Comparison of ENCODE assay signal across 29 cellular contexts in genomic region chr18:3329471-3329870, GRCh38.
A peak's percentile ranks its signal among the peaks of the same experiment; 100 is the strongest.
DNase-seq lines count a peak whose midpoint lies in the region; ATAC-seq, FAIRE-seq and TF ChIP-seq lines count a peak whose summit lies in the region.
"Had no signal": no experiment of that assay in that cellular context is flagged by ENCODE, and none has a peak within 500 bp of the region (broad histone marks: within the 10 kb centered on the region; RNA-seq: fewer than 3 reads in every experiment).

No MANE protein-coding gene starts in this region.

- TF ChIP-seq CTCF in GM23338 (conservative IDR thresholded peaks at IDR 0.05; ENCODE audit: low read depth in 2 of 2), result no peak
- no peak for TF ChIP-seq CTCF in H1 (IDR thresholded peaks at IDR 0.05; ENCODE audit: control extremely low read depth in 1 of 3, insufficient read depth in 1 of 3, low read depth in 1 of 3, low read length in 3 of 3)
- no peak for TF ChIP-seq CTCF in mesothelial cell of epicardium (IDR thresholded peaks at IDR 0.05; ENCODE audit: unreplicated experiment)
- no peak for TF ChIP-seq CTCF in WERI-Rb-1 (IDR thresholded peaks at IDR 0.05; ENCODE audit: low read depth, low read length)

- H3K27ac Mint-ChIP-seq in GM23338, result 0 out of 2 replicates have a peak overlapping the region, but pooled peaks have one; percentile 16
- peak overlapping the region; percentile 74 for H3K27ac Mint-ChIP-seq in mesothelial cell of epicardium
- H3K27ac Mint-ChIP-seq: CD4-positive, CD25-positive, alpha-beta regulatory T cell; progenitor cell of endocrine pancreas had no signal

- peaks cover 3% of the 10 kb centered on the region for H3K27me3 Mint-ChIP-seq in GM23338 (ENCODE audit: insufficient read depth, low read depth, poor library complexity)
- no peaks in the 10 kb centered on the region for H3K27me3 Mint-ChIP-seq in mesothelial cell of epicardium (ENCODE audit: low read depth)
- H3K27me3 Mint-ChIP-seq: progenitor cell of endocrine pancreas had no signal

- H2BK15ac ChIP-seq in H1 (ENCODE audit: low read length), result no peak overlapping the region

- 87% methylated on average over 5 of the region's 5 CpGs; no CpG with 5 or more reads in 1 of the 2 experiments for WGBS in H1 (ENCODE audit: extremely low coverage in 1 of 2, insufficient coverage in 1 of 2, insufficient read length in 1 of 2, insufficient replicate concordance in 2 of 2, low coverage in 1 of 2, low lambda C conversion rate in 2 of 2, missing lambda C conversion rate in 1 of 2), 2 experiments

- peak overlapping the region; percentile 20 for H4K91ac ChIP-seq in H1 (replicated peaks; ENCODE audit: insufficient read length, low read length)

- DNase-seq in GM23338 (ENCODE audit: low spot score), result peak; percentile 46
- peak; percentile 54 for DNase-seq in NCI-H226
- DNase-seq in H1 (ENCODE audit: low read depth in 1 of 2, low spot score in 2 of 2), result no peak
- no peak for DNase-seq in mesothelial cell of epicardium (ENCODE audit: low spot score in 2 of 2, unreplicated experiment in 2 of 2)
- DNase-seq in NOMO-1 treated with dmso at 0.1 percent for 144 hours (lab: John Stamatoyannopoulos, UW; ENCODE audit: unreplicated experiment), result no peak
- DNase-seq in NCI-H748 treated with DMSO at 0.1 percent for 48 hours (lab: John Stamatoyannopoulos, UW), result no peak
- DNase-seq in WERI-Rb-1, result no peak
- DNase-seq: activated CD8-positive, alpha-beta memory T cell treated with anti-CD3 and anti-CD28 coated beads for 24 hours; activated T-cell treated with anti-CD3 and anti-CD28 coated beads, Interleukin-2, amount 50 U/mL, for 1 hour; brain microvascular endothelial cell; CD4-positive, CD25-positive, alpha-beta regulatory T cell; colonic mucosa; effector memory CD4-positive, alpha-beta T cell; foreskin melanocyte; GM23248; Kasumi-1; NCI-H1048; NCI-H1694 treated with DMSO at 0.1 percent for 48 hours; NCI-H2171 treated with DMSO at 0.1 percent for 48 hours; NCI-H82; SIG-M5; stimulated activated CD8-positive, alpha-beta memory T cell treated with anti-CD3 and anti-CD28 coated beads, Interleukin-4, amount 100 ng/mL, for 48 hours; stomach; tibial artery had no signal

- no peak for ATAC-seq in GM23338
- ATAC-seq: activated CD4-positive, CD25-positive, alpha-beta regulatory T cell treated with anti-CD3 and anti-CD28 coated beads, Interleukin-2, amount 50 U/mL, for 24 hours; esophagus mucosa had no signal

- no peak for TF ChIP-seq RAD21 in H1 (IDR thresholded peaks at IDR 0.05 in 1 of 2, conservative IDR thresholded peaks at IDR 0.05 in 1 of 2; ENCODE audit: low read depth in 2 of 2, low read length in 2 of 2)

- H3K27me3 ChIP-seq in GM23338 (ENCODE audit: insufficient read depth), result no peaks in the 10 kb centered on the region
- no peaks in the 10 kb centered on the region for H3K27me3 ChIP-seq in H1 (replicated peaks in 1 of 4; ENCODE audit: control insufficient read depth in 3 of 4, extremely low read depth in 1 of 4, insufficient read depth in 3 of 4, low read length in 3 of 4)
- H3K27me3 ChIP-seq in WERI-Rb-1 (ENCODE audit: insufficient read depth, low read depth, severe bottlenecking), result no peaks in the 10 kb centered on the region
- H3K27me3 ChIP-seq: brain microvascular endothelial cell, colonic mucosa, stomach, tibial artery had no signal

- no peaks in the 10 kb centered on the region for H3K9me2 ChIP-seq in GM23338 (ENCODE audit: insufficient read depth)

- H3K4me1 Mint-ChIP-seq in GM23338 (peaks cover 26% of the 10 kb centered on the region), mesothelial cell of epicardium (peaks cover 31% of the 10 kb centered on the region)
- H3K4me1 Mint-ChIP-seq: CD4-positive, CD25-positive, alpha-beta regulatory T cell had no signal

- H4K20me1 ChIP-seq in GM23338 (replicated peaks; ENCODE audit: insufficient read depth) (no peaks in the 10 kb centered on the region), H1 (replicated peaks in 1 of 2; ENCODE audit: control insufficient read depth in 1 of 2, insufficient read depth in 2 of 2, low read length in 2 of 2) (no peaks in the 10 kb centered on the region)

- H2BK12ac ChIP-seq in H1 (ENCODE audit: low read depth, low read length), result no peak overlapping the region

- H3K79me1 ChIP-seq in H1 (ENCODE audit: low read depth, low read length), result no peaks in the 10 kb centered on the region

- H3K79me2 ChIP-seq in GM23338 (replicated peaks; ENCODE audit: insufficient read depth) (no peaks in the 10 kb centered on the region), H1 (ENCODE audit: control insufficient read depth in 1 of 2, insufficient read depth in 2 of 2, low read length in 2 of 2) (no peaks in the 10 kb centered on the region)

- no peaks in the 10 kb centered on the region; the same call in 1 of the 2 replicates for H3K23me2 ChIP-seq in H1 (ENCODE audit: low read depth, low read length)

- no peak overlapping the region for H3K9ac ChIP-seq in H1 (replicated peaks in 1 of 4; ENCODE audit: extremely low read depth in 1 of 4, low read depth in 3 of 4, low read length in 3 of 4)
- H3K9ac ChIP-seq: GM23248 had no signal

- H3K4me1 ChIP-seq in GM23338 (ENCODE audit: insufficient read depth) (peaks cover 17% of the 10 kb centered on the region), H1 (replicated peaks in 1 of 4; ENCODE audit: control insufficient read depth in 3 of 4, insufficient read depth in 4 of 4, low read length in 3 of 4) (peaks cover 0 to 11% (median 3%) of the 10 kb centered on the region in 4 experiments; a peak in 3 of 7 replicates)
- H3K4me1 ChIP-seq: colonic mucosa, stomach, tibial artery had no signal

- POLR2A ChIA-PET in H1 (lab: Charles Lee; ENCODE audit: partially characterized antibody), result interaction anchor here (0.6 to 2.1 kb wide), 3 partner anchors 21 to 118 kb away, joined by 3 to 8 read pairs (median 3); no protein-coding TSS in a partner anchor

- H3K4me3 ChIP-seq in GM23338 (no peak overlapping the region), H1 (ENCODE audit: extremely low read depth in 1 of 4, insufficient read depth in 2 of 4, low read depth in 3 of 4, low read length in 4 of 4) (no peak overlapping the region), WERI-Rb-1 (ENCODE audit: low read depth, low read length) (no peak overlapping the region)
- H3K4me3 ChIP-seq: colonic mucosa, GM23248, stomach, tibial artery had no signal

- peak overlapping the region; percentile 53; the same call in 1 of the 2 replicates for H2BK20ac ChIP-seq in H1 (ENCODE audit: low read length)

- H3K27ac ChIP-seq in GM23338 (ENCODE audit: low read depth), result peak overlapping the region; percentile 75
- H3K27ac ChIP-seq in H1 (ENCODE audit: low read depth, low read length), result no peak overlapping the region
- no peak overlapping the region for H3K27ac ChIP-seq in WERI-Rb-1
- H3K27ac ChIP-seq: brain microvascular endothelial cell, colonic mucosa, GM23248, stomach, tibial artery had no signal

- H3K9me3 ChIP-seq in H1 (ENCODE audit: insufficient read depth in 2 of 2, low read depth in 1 of 2, low read length in 1 of 2) (peaks cover 0 to 3% of the 10 kb centered on the region in 2 experiments; a peak in 3 of 4 replicates), WERI-Rb-1 (ENCODE audit: severe bottlenecking) (no peaks in the 10 kb centered on the region)
- H3K9me3 ChIP-seq: colonic mucosa, stomach, tibial artery had no signal

- no peak overlapping the region for H2AK5ac ChIP-seq in H1 (ENCODE audit: low read depth, low read length)

- no peak overlapping the region for H3K23ac ChIP-seq in H1 (ENCODE audit: insufficient read length)

- CTCF ChIA-PET in H1 (lab: Charles Lee; ENCODE audit: partially characterized antibody), result interaction anchor here (1.0 to 5.7 kb wide), 5 partner anchors 16 to 336 kb away, joined by 3 to 27 read pairs (median 3); no protein-coding TSS in a partner anchor

- H2BK5ac ChIP-seq in H1 (ENCODE audit: low read depth, low read length), result no peak overlapping the region

- H3K4me2 ChIP-seq in GM23338, result peak overlapping the region; percentile 24; the same call in 1 of the 2 replicates
- H3K4me2 ChIP-seq in H1 (ENCODE audit: insufficient read depth in 1 of 2, low read depth in 2 of 2, low read length in 2 of 2), result 0 out of 4 replicates have a peak overlapping the region, but pooled peaks of 1 of the 2 experiments have one; percentile 5

- TF ChIP-seq EP300 in H1 (IDR thresholded peaks at IDR 0.05; ENCODE audit: borderline replicate concordance in 1 of 2, low read depth in 2 of 2, low read length in 2 of 2), result no peak

- H3K36me3 Mint-ChIP-seq in GM23338 (ENCODE audit: low read depth), result peaks cover 31% of the 10 kb centered on the region
- peaks cover 2% of the 10 kb centered on the region for H3K36me3 Mint-ChIP-seq in mesothelial cell of epicardium
- H3K36me3 Mint-ChIP-seq: CD4-positive, CD25-positive, alpha-beta regulatory T cell had no signal

- H3K36me3 ChIP-seq in GM23338 (ENCODE audit: insufficient read depth), result no peaks in the 10 kb centered on the region
- no peaks in the 10 kb centered on the region for H3K36me3 ChIP-seq in H1 (ENCODE audit: control insufficient read depth in 2 of 4, insufficient read depth in 4 of 4, low read length in 3 of 4)
- H3K36me3 ChIP-seq in WERI-Rb-1, result no peaks in the 10 kb centered on the region
- H3K36me3 ChIP-seq: brain microvascular endothelial cell, colonic mucosa, stomach, tibial artery had no signal

- H3K9me3 Mint-ChIP-seq in GM23338 (peaks cover 24% of the 10 kb centered on the region), mesothelial cell of epicardium (no peaks in the 10 kb centered on the region)

- H4K5ac ChIP-seq in H1 (ENCODE audit: insufficient read length, low read depth, low read length), result no peak overlapping the region

- H3K56ac ChIP-seq in H1 (replicated peaks; ENCODE audit: insufficient read length, low read depth, low read length), result no peak overlapping the region

- no peak overlapping the region for H3K4ac ChIP-seq in H1 (replicated peaks; ENCODE audit: insufficient read length, low read depth, low read length)

- no peaks in the 10 kb centered on the region for H3F3A ChIP-seq in GM23338 (replicated peaks; ENCODE audit: low read depth)

- H2AFZ ChIP-seq in GM23338 (peak overlapping the region; percentile 10; the same call in 1 of the 2 replicates), H1 (ENCODE audit: low read length) (no peak overlapping the region)
- H2AFZ ChIP-seq: GM23248 had no signal

- H3K18ac ChIP-seq in H1 (ENCODE audit: extremely low read depth, low read length), result no peak overlapping the region

- H3K4me3 Mint-ChIP-seq in GM23338 (no peak overlapping the region), mesothelial cell of epicardium (peak overlapping the region; percentile 32)
- H3K4me3 Mint-ChIP-seq: CD4-positive, CD25-positive, alpha-beta regulatory T cell; neural crest cell had no signal

- H2BK120ac ChIP-seq in H1 (replicated peaks; ENCODE audit: low read depth, low read length), result no peak overlapping the region

- no peak overlapping the region for H4K8ac ChIP-seq in H1 (ENCODE audit: extremely low read depth, insufficient read depth, low read length)

- no peak for FAIRE-seq in H1 (lab: Jason Lieb, UNC)
- FAIRE-seq: G401.6 had no signal

- H3K14ac ChIP-seq in H1 (ENCODE audit: insufficient read length), result no peak overlapping the region

- TF ChIP-seq POLR2A in H1 (IDR thresholded peaks at IDR 0.05; ENCODE audit: control extremely low read depth in 1 of 2, low read depth in 2 of 2, low read length in 2 of 2), result no peak

TF ChIP-seq in GM23338, 12 proteins besides CTCF, POLR2A, EP300 and RAD21 (continues in another document):
- no peak for TF ChIP-seq NANOG (IDR thresholded peaks at IDR 0.05; ENCODE audit: borderline replicate concordance)

TF ChIP-seq in H1, 55 proteins besides CTCF, POLR2A, EP300 and RAD21 (continues in another document):
- TF ChIP-seq KDM5A (IDR thresholded peaks at IDR 0.05; ENCODE audit: low read length), result no peak

Comparison
In these comparisons a context has a peak if more than half of its experiments do, and no peak if none do; other contexts are left out.
1. DNase-seq: peak in GM23338 (single experiment) and NCI-H226 (single experiment); none in H1 (0 of 2), mesothelial cell of epicardium (0 of 2), NOMO-1 treated with dmso at 0.1 percent for 144 hours (single experiment), NCI-H748 treated with DMSO at 0.1 percent for 48 hours (single experiment) and WERI-Rb-1 (single experiment).